In genomic region chr7:4261038-4261960, GRCh38 we compare ENCODE assay signal across 19 cellular contexts.
DNase-seq lines count a peak whose midpoint lies in the region; ATAC-seq and TF ChIP-seq lines count a peak whose summit lies in the region.
"Had no signal": no experiment of that assay in that cellular context is flagged by ENCODE, and none has a peak within 500 bp of the region (broad histone marks: within the 10 kb centered on the region; RNA-seq: fewer than 3 reads in every experiment).

No MANE protein-coding gene starts in this region.

- TF ChIP-seq CTCF in mucosa of descending colon (IDR thresholded peaks at IDR 0.05): no peak

- intact Hi-C loops in mucosa of descending colon (cut with DNase I, micrococcal nuclease): no loop called here

- H3K9me3 ChIP-seq in mucosa of descending colon: no peaks in the 10 kb centered on the region
- H3K9me3 ChIP-seq: ovary had no signal

- no peaks in the 10 kb centered on the region for H3K4me1 ChIP-seq in mucosa of descending colon (ENCODE audit: low read depth)
- H3K4me1 ChIP-seq in urinary bladder (ENCODE audit: insufficient read depth): no peaks in the 10 kb centered on the region

- H3K4me3 ChIP-seq in mucosa of descending colon (no peak overlapping the region), urinary bladder (ENCODE audit: low read depth, low read length) (no peak overlapping the region)
- H3K4me3 ChIP-seq: K562, ovary had no signal

- 45% methylated on average over 26 of the region's 26 CpGs for WGBS in urinary bladder

- peak; percentile 34 for ATAC-seq in mucosa of descending colon
- ATAC-seq: activated naive CD4-positive, alpha-beta T cell treated with anti-CD3 and anti-CD28 coated beads, Interleukin-2, amount 50 U/mL, for 72 hours; K562; left lobe of liver; sciatic nerve had no signal

- peak overlapping the region; percentile 2 for H3K27ac ChIP-seq in urinary bladder (ENCODE audit: low read depth)
- H3K27ac ChIP-seq: 22Rv1, ovary had no signal

- H3K36me3 ChIP-seq in mucosa of descending colon (ENCODE audit: low read depth) (no peaks in the 10 kb centered on the region), urinary bladder (ENCODE audit: insufficient read depth) (no peaks in the 10 kb centered on the region)
- H3K36me3 ChIP-seq: ovary had no signal

- peak in 2 of 3 experiments; percentile 7 to 44 for DNase-seq in NCI-H1417 (lab: John Stamatoyannopoulos, UW)
- no peak for DNase-seq in NCI-H1417 treated with DMSO at 0.1 percent for 48 hours (lab: John Stamatoyannopoulos, UW)
- peak; percentile 7 for DNase-seq in RPMI8226
- DNase-seq in mucosa of descending colon: peak in 1 of 3 donors; percentile 21
- DNase-seq in ureter (ENCODE audit: low spot score): no peak
- no peak for DNase-seq in D341Med (ENCODE audit: low spot score)
- no peak for DNase-seq in stimulated activated CD4-positive, alpha-beta T cell treated with anti-CD3 and anti-CD28 coated beads, Interleukin-1b, Interleukin-23, amount 100 ng/mL, for 48 hours
- DNase-seq: activated CD4-positive, alpha-beta T cell treated with anti-CD3 and anti-CD28 coated beads for 4 hours; DND-41; NCI-H2029 treated with DMSO at 0.1 percent for 48 hours; stimulated activated naive CD4-positive, alpha-beta T cell; T-helper 1 cell had no signal

Comparison
In these comparisons a context has a peak if more than half of its experiments do, and no peak if none do; other contexts are left out.
1. DNase-seq: peak in NCI-H1417 (2 of 3) and RPMI8226 (single experiment); none in NCI-H1417 treated with DMSO at 0.1 percent for 48 hours (single experiment), ureter (single experiment), D341Med (single experiment) and stimulated activated CD4-positive, alpha-beta T cell treated with anti-CD3 and anti-CD28 coated beads, Interleukin-1b, Interleukin-23, amount 100 ng/mL, for 48 hours (single experiment).